25 cellular contexts compared by ENCODE assay signal in the genomic region with DNA sequence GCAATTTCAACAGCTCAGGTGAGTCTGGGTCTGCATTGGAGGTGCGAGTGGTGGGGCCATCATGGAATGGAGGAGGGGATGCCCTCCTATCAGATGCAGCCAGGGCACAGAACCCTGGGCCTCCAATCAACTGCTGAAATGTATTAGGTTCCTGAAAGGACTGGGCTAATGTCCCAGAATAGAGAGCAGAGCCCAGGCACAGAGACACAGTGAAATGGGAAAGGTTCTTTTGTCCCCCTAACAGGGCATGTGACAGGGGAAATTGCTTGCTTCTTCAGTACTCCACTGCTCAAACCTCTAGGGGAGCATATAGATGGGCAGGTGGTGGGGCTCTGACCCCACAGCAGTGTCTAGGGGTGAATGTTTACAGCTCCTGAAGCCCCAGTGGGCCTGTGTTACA.
"Had no signal": no experiment of that assay in that cellular context is flagged by ENCODE, and none has a peak within 500 bp of the region (broad histone marks: within the 10 kb centered on the region; RNA-seq: fewer than 3 reads in every experiment).

No MANE protein-coding gene starts in this region.

- DNase-seq: activated CD4-positive, alpha-beta T cell treated with anti-CD3 and anti-CD28 coated beads, Interleukin-2, amount 50 U/mL, for 4 hours; activated CD8-positive, alpha-beta memory T cell treated with anti-CD3 and anti-CD28 coated beads, Interleukin-2, amount 50 U/mL, for 48 hours; activated naive CD4-positive, alpha-beta T cell; activated T-cell treated with anti-CD3 and anti-CD28 coated beads, Interleukin-2, amount 50 U/mL, for 4 hours; adrenal gland; colonic mucosa; islet precursor cell; left colon; mesendoderm; naive thymus-derived CD4-positive, alpha-beta T cell; stimulated activated CD4-positive, alpha-beta T cell treated with anti-CD3 and anti-CD28 coated beads, Interleukin-2, amount 100 ng/mL, for 48 hours; stimulated activated CD8-positive, alpha-beta memory T cell treated with anti-CD3 and anti-CD28 coated beads, Interleukin-4, amount 100 ng/mL, for 48 hours; stimulated activated naive CD4-positive, alpha-beta T cell; T-helper 1 cell; T-helper 9 cell; thyroid gland had no signal

- H3K4me3 Mint-ChIP-seq: activated naive CD8-positive, alpha-beta T cell; activated T-cell treated with anti-CD3 and anti-CD28 coated beads, Interleukin-2, amount 50 U/mL, for 4 hours; central memory CD8-positive, alpha-beta T cell; WTC11 had no signal

- ATAC-seq: activated T-cell treated with anti-CD3 and anti-CD28 coated beads, Interleukin-2, amount 50 U/mL, for 4 hours; gastroesophageal sphincter; left colon; naive thymus-derived CD4-positive, alpha-beta T cell; WTC11 had no signal

- H3K27ac Mint-ChIP-seq: activated naive CD8-positive, alpha-beta T cell; activated T-helper 2 cell treated with anti-CD3 and anti-CD28 coated beads, Interferon-gamma antibody, Interleukin-2, Interleukin-4, amounts not matched to agents 10 μg/mL and 5 μg/mL and 100 μg/mL, durations not matched to agents 14 hours and 24 hours and 36 hours; WTC11 had no signal

- H3K27me3 Mint-ChIP-seq: activated naive CD8-positive, alpha-beta T cell; central memory CD8-positive, alpha-beta T cell had no signal

- H3K9me3 ChIP-seq: adrenal gland, breast epithelium, colonic mucosa, gastroesophageal sphincter, heart left ventricle, prostate gland, thyroid gland had no signal

- H3K36me3 Mint-ChIP-seq: naive thymus-derived CD4-positive, alpha-beta T cell; WTC11 had no signal

- H3K4me1 Mint-ChIP-seq: WTC11 had no signal

- H3K27ac ChIP-seq: adrenal gland, breast epithelium, colonic mucosa, epithelial cell of prostate, gastroesophageal sphincter, heart left ventricle, prostate gland, thyroid gland had no signal

- H3K9me3 Mint-ChIP-seq: activated T-cell treated with anti-CD3 and anti-CD28 coated beads, Interleukin-2, amount 50 U/mL, for 4 hours; activated T-helper 2 cell treated with anti-CD3 and anti-CD28 coated beads, Interferon-gamma antibody, Interleukin-2, Interleukin-4, amounts not matched to agents 10 μg/mL and 5 μg/mL and 100 μg/mL, durations not matched to agents 14 hours and 24 hours and 36 hours; central memory CD8-positive, alpha-beta T cell; naive thymus-derived CD4-positive, alpha-beta T cell had no signal

- H3K4me1 ChIP-seq: adrenal gland, breast epithelium, colonic mucosa, prostate gland had no signal

- H3K36me3 ChIP-seq: adrenal gland, breast epithelium, colonic mucosa, gastroesophageal sphincter, heart left ventricle, prostate gland, thyroid gland had no signal

- H3K4me3 ChIP-seq: adrenal gland, breast epithelium, colonic mucosa, gastroesophageal sphincter, heart left ventricle, prostate gland, thyroid gland had no signal
